ENCODE assay signal across 12 cellular contexts in the genomic region with DNA sequence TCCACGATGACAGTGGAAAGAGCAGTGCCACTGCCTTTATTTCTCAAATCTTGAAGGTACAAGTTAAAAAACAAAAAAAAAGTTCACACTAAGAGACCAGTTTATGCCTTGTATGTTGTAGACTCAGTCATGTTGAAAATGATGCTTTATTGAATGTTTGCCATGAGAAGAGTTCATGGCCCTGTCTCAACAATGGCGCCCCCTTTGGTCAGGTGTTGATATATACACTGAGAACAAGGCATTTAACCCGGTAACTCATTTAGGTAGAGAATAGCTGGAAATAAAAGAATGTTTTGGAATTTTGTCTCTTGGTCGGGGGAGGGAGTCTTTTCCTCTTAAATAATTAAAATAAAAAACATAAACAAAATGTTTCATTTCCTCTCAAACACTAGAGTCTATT.
DNase-seq lines count a peak whose midpoint lies in the region; ATAC-seq and TF ChIP-seq lines count a peak whose summit lies in the region.
"Had no signal": no experiment of that assay in that cellular context is flagged by ENCODE, and none has a peak within 500 bp of the region (broad histone marks: within the 10 kb centered on the region; RNA-seq: fewer than 3 reads in every experiment).

No MANE protein-coding gene starts in this region.

- ATAC-seq in body of pancreas: no peak
- no peak for ATAC-seq in left lobe of liver
- ATAC-seq in GM21515 (IDR thresholded peaks at IDR 0.05; ENCODE audit: unreplicated experiment): no peak
- ATAC-seq: sciatic nerve had no signal

- TF ChIP-seq CTCF in body of pancreas (IDR thresholded peaks at IDR 0.05): no peak
- TF ChIP-seq CTCF in progenitor cell of endocrine pancreas (IDR thresholded peaks at IDR 0.05; ENCODE audit: unreplicated experiment): peak; percentile 28

- H3K9me2 ChIP-seq in GM23248 (ENCODE audit: insufficient read depth): no peaks in the 10 kb centered on the region

- H3K36me3 ChIP-seq in body of pancreas (replicated peaks in 1 of 2; ENCODE audit: insufficient read depth in 1 of 2, low read depth in 2 of 2): no peaks in the 10 kb centered on the region
- H3K36me3 ChIP-seq in GM23248 (ENCODE audit: low read depth): no peaks in the 10 kb centered on the region

- H3K79me2 ChIP-seq in GM23248 (ENCODE audit: insufficient read depth): no peaks in the 10 kb centered on the region

- DNase-seq in activated CD4-positive, alpha-beta T cell treated with anti-CD3 and anti-CD28 coated beads for 48 hours: peak; percentile 49
- DNase-seq in activated CD4-positive, alpha-beta T cell treated with anti-CD3 and anti-CD28 coated beads, Interleukin-2, amount 50 U/mL, for 4 hours: no peak
- DNase-seq in body of pancreas (no peak), progenitor cell of endocrine pancreas (ENCODE audit: low spot score, unreplicated experiment) (no peak), GM23248 (no peak), left lobe of liver (ENCODE audit: low spot score) (no peak)
- DNase-seq: activated T-cell treated with anti-CD3 and anti-CD28 coated beads, Interleukin-2, amount 50 U/mL, for 24 hours; KG1 had no signal

- H3F3A ChIP-seq in GM23248 (ENCODE audit: insufficient read depth): peaks cover 20% of the 10 kb centered on the region

- H3K27ac Mint-ChIP-seq in progenitor cell of endocrine pancreas: no peak overlapping the region
- H3K27ac Mint-ChIP-seq: activated T-cell treated with anti-CD3 and anti-CD28 coated beads, Interleukin-2, amount 50 U/mL, for 24 hours; T-helper 2 cell treated with Interferon-gamma antibody and Interleukin-4, amounts not matched to agents 5 μg/mL and 100 μg/mL, for 36 hours had no signal

- H3K27ac ChIP-seq in body of pancreas (peak overlapping the region in 3 of 4 donors; percentile 15 to 70 (median 40)), GM23248 (no peak overlapping the region)

- no peak overlapping the region for H3K9ac ChIP-seq in GM23248

- in situ Hi-C loops in GM23248 (cut with MboI): no loop called here

- H2AFZ ChIP-seq in GM23248: no peak overlapping the region

- peaks cover 38% of the 10 kb centered on the region for H3K4me1 ChIP-seq in body of pancreas
- peaks cover 27% of the 10 kb centered on the region for H3K4me1 ChIP-seq in GM23248 (ENCODE audit: insufficient read depth)

- H3K4me2 ChIP-seq in GM23248 (ENCODE audit: unreplicated experiment): no peak overlapping the region

- H3K4me3 ChIP-seq in body of pancreas (no peak overlapping the region), GM23248 (no peak overlapping the region)

- H3K27me3 ChIP-seq in body of pancreas (no peaks in the 10 kb centered on the region), GM23248 (replicated peaks; ENCODE audit: insufficient read depth) (no peaks in the 10 kb centered on the region)

- H3K9me3 ChIP-seq in body of pancreas: no peaks in the 10 kb centered on the region
- no peaks in the 10 kb centered on the region for H3K9me3 ChIP-seq in GM23248 (ENCODE audit: low read depth)

- H4K20me1 ChIP-seq in GM23248 (ENCODE audit: insufficient read depth): no peaks in the 10 kb centered on the region

- peak; percentile 36; the same call in 1 of the 2 replicates for TF ChIP-seq RAD21 in Ishikawa (IDR thresholded peaks at IDR 0.05; ENCODE audit: low read depth)

- no peak overlapping the region for H3K4me3 Mint-ChIP-seq in progenitor cell of endocrine pancreas (ENCODE audit: low read depth)
- H3K4me3 Mint-ChIP-seq: activated T-cell treated with anti-CD3 and anti-CD28 coated beads, Interleukin-2, amount 50 U/mL, for 24 hours; T-helper 2 cell treated with Interferon-gamma antibody and Interleukin-4, amounts not matched to agents 5 μg/mL and 100 μg/mL, for 36 hours had no signal

- H3K27me3 Mint-ChIP-seq in progenitor cell of endocrine pancreas: no peaks in the 10 kb centered on the region
- H3K27me3 Mint-ChIP-seq: activated T-cell treated with anti-CD3 and anti-CD28 coated beads, Interleukin-2, amount 50 U/mL, for 24 hours had no signal

- peaks cover 7% of the 10 kb centered on the region for H3K4me1 Mint-ChIP-seq in progenitor cell of endocrine pancreas (ENCODE audit: low read depth)

- no peaks in the 10 kb centered on the region for H3K36me3 Mint-ChIP-seq in progenitor cell of endocrine pancreas (ENCODE audit: insufficient read depth)

- 80 to 81% methylated on average over 4 of the region's 4 CpGs for WGBS in body of pancreas, 2 donors
- WGBS in GM23248 (ENCODE audit: low coverage in 1 of 2, low lambda C conversion rate in 2 of 2, missing lambda C conversion rate in 2 of 2), 2 experiments: 77 to 85% methylated on average over 4 of the region's 4 CpGs

- TF ChIP-seq POLR2A in body of pancreas (IDR thresholded peaks at IDR 0.05): no peak

- H3K9me3 Mint-ChIP-seq in progenitor cell of endocrine pancreas (ENCODE audit: low read depth): no peaks in the 10 kb centered on the region
- H3K9me3 Mint-ChIP-seq: activated T-cell treated with anti-CD3 and anti-CD28 coated beads, Interleukin-2, amount 50 U/mL, for 24 hours; T-helper 2 cell treated with Interferon-gamma antibody and Interleukin-4, amounts not matched to agents 5 μg/mL and 100 μg/mL, for 36 hours had no signal

- intact Hi-C loops in body of pancreas (cut with DNase I): no loop called here

- TF ChIP-seq EP300 in Ishikawa (IDR thresholded peaks at IDR 0.05; ENCODE audit: borderline replicate concordance): no peak

TF ChIP-seq in Ishikawa, 13 proteins besides CTCF, POLR2A, EP300 and RAD21:
- TF ChIP-seq EGR1 (IDR thresholded peaks at IDR 0.05): no peak
